ENCODE assay signal across 13 cellular contexts in genomic region chr11:72634472-72635095, GRCh38.
"Had no signal": no experiment of that assay in that cellular context is flagged by ENCODE, and none has a peak within 500 bp of the region (broad histone marks: within the 10 kb centered on the region; RNA-seq: fewer than 3 reads in every experiment).

No MANE protein-coding gene starts in this region.

- H3K4me3 ChIP-seq: coronary artery, left lung, neural progenitor cell, thoracic aorta had no signal

- FAIRE-seq: astrocyte had no signal

- H3K4me1 ChIP-seq: left lung had no signal

- H2AFZ ChIP-seq: neural progenitor cell had no signal

- H3K4me2 ChIP-seq: neural progenitor cell had no signal

- H3K9ac ChIP-seq: neural progenitor cell had no signal

- H3K36me3 ChIP-seq: left lung, neural progenitor cell, thoracic aorta had no signal

- ATAC-seq: activated CD8-positive, alpha-beta T cell treated with anti-CD3 and anti-CD28 coated beads for 36 hours; effector memory CD8-positive, alpha-beta T cell; left lung; T-cell had no signal

- H3K9me3 ChIP-seq: left lung, thoracic aorta had no signal

- H3K27ac ChIP-seq: coronary artery, left lung, neural progenitor cell, thoracic aorta had no signal

- DNase-seq: activated CD4-positive, alpha-beta T cell treated with anti-CD3 and anti-CD28 coated beads for 1 hour; activated CD8-positive, alpha-beta memory T cell treated with anti-CD3 and anti-CD28 coated beads, Interleukin-2, amount 50 U/mL, for 4 hours; activated CD8-positive, alpha-beta T cell treated with anti-CD3 and anti-CD28 coated beads for 36 hours; effector memory CD8-positive, alpha-beta T cell; erythroblast; stimulated activated naive CD4-positive, alpha-beta T cell treated with Interleukin-2 at 50 U/mL for 16 hours; T-cell; T1000 had no signal
